9 cellular contexts compared by ENCODE assay signal in the genomic region with DNA sequence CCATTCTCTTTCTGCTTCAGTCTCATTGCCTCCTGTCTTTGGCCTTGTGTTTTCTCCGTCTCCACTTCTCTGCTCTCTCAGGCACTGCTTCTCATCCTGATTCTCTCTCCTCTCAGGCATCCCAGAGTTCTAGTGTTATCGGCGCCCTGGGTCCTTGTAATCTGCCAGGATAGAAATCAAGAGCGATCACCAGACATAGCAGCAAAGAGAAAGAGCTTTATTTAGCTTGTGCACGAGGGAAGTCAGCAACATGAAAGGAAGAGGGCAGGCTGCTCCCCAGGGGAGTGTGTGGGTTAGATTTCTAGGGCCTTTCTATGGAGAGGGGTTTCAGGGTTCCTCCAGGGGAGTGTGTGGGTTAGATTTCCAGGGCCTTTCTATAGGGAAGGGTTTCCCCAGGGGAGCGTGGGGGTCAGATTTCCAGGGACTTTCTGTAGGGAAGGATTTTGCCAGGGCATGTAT. TPM values are rescaled to one million over a fixed set of nuclear protein-coding genes. Genes with fewer than 3 reads are reported as not detected.
DNase-seq lines count a peak whose midpoint lies in the region; ATAC-seq and TF ChIP-seq lines count a peak whose summit lies in the region.
"Had no signal": no experiment of that assay in that cellular context is flagged by ENCODE, and none has a peak within 500 bp of the region (broad histone marks: within the 10 kb centered on the region; RNA-seq: fewer than 3 reads in every experiment).

No MANE protein-coding gene starts in this region.

- H3K4me3 Mint-ChIP-seq in activated T-helper 17 cell treated with anti-CD3 and anti-CD28 coated beads, Interleukin-2, amount 50 U/mL, for 72 hours = no peak overlapping the region
- H3K4me3 Mint-ChIP-seq in osteocyte (ENCODE audit: unreplicated experiment) = no peak overlapping the region

- ATAC-seq in HG03280 (IDR thresholded peaks at IDR 0.05; ENCODE audit: unreplicated experiment) = peak; percentile 13
- peak; percentile 16 for ATAC-seq in activated T-helper 17 cell treated with anti-CD3 and anti-CD28 coated beads, Interleukin-2, amount 50 U/mL, for 72 hours (replicated peaks)

- H3K4me1 Mint-ChIP-seq in activated T-helper 17 cell treated with anti-CD3 and anti-CD28 coated beads, Interleukin-2, amount 50 U/mL, for 72 hours = peaks cover 40% of the 10 kb centered on the region
- H3K4me1 Mint-ChIP-seq in osteocyte (ENCODE audit: unreplicated experiment) = no peaks in the 10 kb centered on the region

- in situ Hi-C loops in HAP-1 (cut with MboI; ENCODE audit: low sequenced_read_pairs) = no loop called here

- no peak for TF ChIP-seq CTCF in osteocyte (IDR thresholded peaks at IDR 0.05)

- no peaks in the 10 kb centered on the region for H3K27me3 ChIP-seq in HAP-1 (ENCODE audit: low read depth)

- no peak overlapping the region for H3K4me3 ChIP-seq in HAP-1
- H3K4me3 ChIP-seq: tibial artery had no signal

- peaks cover 11% of the 10 kb centered on the region for H3K9me3 Mint-ChIP-seq in activated T-helper 17 cell treated with anti-CD3 and anti-CD28 coated beads, Interleukin-2, amount 50 U/mL, for 72 hours
- H3K9me3 Mint-ChIP-seq in osteocyte (ENCODE audit: unreplicated experiment) = no peaks in the 10 kb centered on the region

- no peaks in the 10 kb centered on the region for H3K36me3 Mint-ChIP-seq in activated T-helper 17 cell treated with anti-CD3 and anti-CD28 coated beads, Interleukin-2, amount 50 U/mL, for 72 hours (ENCODE audit: low read depth)
- no peaks in the 10 kb centered on the region for H3K36me3 Mint-ChIP-seq in osteocyte (ENCODE audit: unreplicated experiment)

- H3K27me3 Mint-ChIP-seq in activated T-helper 17 cell treated with anti-CD3 and anti-CD28 coated beads, Interleukin-2, amount 50 U/mL, for 72 hours = no peaks in the 10 kb centered on the region
- H3K27me3 Mint-ChIP-seq in osteocyte (ENCODE audit: unreplicated experiment) = peaks cover 4% of the 10 kb centered on the region

- peak; percentile 33 for DNase-seq in activated naive CD4-positive, alpha-beta T cell treated with Interleukin-2 at 50 U/mL for 16 hours
- no peak for DNase-seq in activated naive CD4-positive, alpha-beta T cell (lab: John Stamatoyannopoulos, UW)
- DNase-seq in osteocyte (ENCODE audit: extremely low spot score, unreplicated experiment) (peak; percentile 48), NCI-H1436 (lab: John Stamatoyannopoulos, UW) (no peak), amniotic stem cell (lab: John Stamatoyannopoulos, UW) (no peak), HAP-1 (ENCODE audit: low spot score in 2 of 2) (no peak)

- H3K9me3 ChIP-seq in HAP-1 = no peaks in the 10 kb centered on the region
- H3K9me3 ChIP-seq: tibial artery had no signal

- H3K4me1 ChIP-seq in HAP-1 = no peaks in the 10 kb centered on the region
- H3K4me1 ChIP-seq: tibial artery had no signal

- no peak overlapping the region for H3K27ac Mint-ChIP-seq in activated T-helper 17 cell treated with anti-CD3 and anti-CD28 coated beads, Interleukin-2, amount 50 U/mL, for 72 hours
- H3K27ac Mint-ChIP-seq in osteocyte (ENCODE audit: unreplicated experiment) = no peak overlapping the region

- no peaks in the 10 kb centered on the region for H3K36me3 ChIP-seq in HAP-1 (replicated peaks)
- H3K36me3 ChIP-seq: tibial artery had no signal

RNA-seq across cellular contexts. Expression of a gene that starts 32.5 kb away (rescaled TPM):
- total RNA-seq in activated T-helper 17 cell treated with anti-CD3 and anti-CD28 coated beads, Interleukin-2, amount 50 U/mL, for 72 hours = not detected
- total RNA-seq in osteocyte = not detected in 2 replicates

RNA-seq across cellular contexts. Expression of a gene that starts 35.8 kb away (rescaled TPM):
- total RNA-seq in activated T-helper 17 cell treated with anti-CD3 and anti-CD28 coated beads, Interleukin-2, amount 50 U/mL, for 72 hours = not detected
- total RNA-seq in osteocyte = not detected in 2 replicates

RNA-seq across cellular contexts. Expression of a gene that starts 59.7 kb away (rescaled TPM):
- total RNA-seq in activated T-helper 17 cell treated with anti-CD3 and anti-CD28 coated beads, Interleukin-2, amount 50 U/mL, for 72 hours = not detected
- not detected in 2 replicates for total RNA-seq in osteocyte

Comparison
In these comparisons a context has a peak if more than half of its experiments do, and no peak if none do; other contexts are left out.
1. DNase-seq: peak in activated naive CD4-positive, alpha-beta T cell treated with Interleukin-2 at 50 U/mL for 16 hours (single experiment) and osteocyte (single experiment); none in activated naive CD4-positive, alpha-beta T cell (0 of 4), NCI-H1436 (single experiment), amniotic stem cell (single experiment) and HAP-1 (0 of 2).